10 cellular contexts compared by ENCODE assay signal in genomic region chr3:64291345-64291744, GRCh38.
A peak's percentile ranks its signal among the peaks of the same experiment; 100 is the strongest.
DNase-seq lines count a peak whose midpoint lies in the region; ATAC-seq and TF ChIP-seq lines count a peak whose summit lies in the region.
"Had no signal": no experiment of that assay in that cellular context is flagged by ENCODE, and none has a peak within 500 bp of the region (broad histone marks: within the 10 kb centered on the region; RNA-seq: fewer than 3 reads in every experiment).

No MANE protein-coding gene starts in this region.

- in situ Hi-C loops in transverse colon (cut with MboI; ENCODE audit: low pct_ligation_motif_present in 1 of 4, low pct_unique_long_range_greater_than_20kb in 1 of 4, low sequenced_read_pairs in 3 of 4): no loop called here

- DNase-seq in HS-5 (ENCODE audit: low read depth) (peak; percentile 84), amniotic stem cell (lab: John Stamatoyannopoulos, UW) (peak; percentile 37), right atrium auricular region (ENCODE audit: low spot score) (peak; percentile 88), transverse colon (peak; percentile 11), 8988T (no peak), NCI-H1092 treated with DMSO at 0.1 percent for 48 hours (lab: John Stamatoyannopoulos, UW) (no peak), HuH-7 (ENCODE audit: low spot score) (no peak)
- DNase-seq: pancreas had no signal

- H3K27ac ChIP-seq in right atrium auricular region (peak overlapping the region; percentile 16 to 67), transverse colon (peak overlapping the region; percentile 42 to 59 (median 54))
- H3K27ac ChIP-seq: pancreas had no signal

- TF ChIP-seq EP300 in transverse colon (IDR thresholded peaks at IDR 0.05; ENCODE audit: low read depth): no peak

- H3K36me3 ChIP-seq in right atrium auricular region (no peaks in the 10 kb centered on the region), transverse colon (no peaks in the 10 kb centered on the region)
- H3K36me3 ChIP-seq: pancreas had no signal

- H3K4me1 ChIP-seq in right atrium auricular region (no peaks in the 10 kb centered on the region), transverse colon (no peaks in the 10 kb centered on the region)
- H3K4me1 ChIP-seq: pancreas had no signal

- H3K27me3 ChIP-seq in right atrium auricular region: no peaks in the 10 kb centered on the region
- H3K27me3 ChIP-seq in transverse colon: no peaks in the 10 kb centered on the region
- H3K27me3 ChIP-seq: pancreas had no signal

- H3K9me3 ChIP-seq in right atrium auricular region (no peaks in the 10 kb centered on the region), transverse colon (no peaks in the 10 kb centered on the region)
- H3K9me3 ChIP-seq: pancreas had no signal

- TF ChIP-seq CTCF in right atrium auricular region (IDR thresholded peaks at IDR 0.05) (no peak), transverse colon (IDR thresholded peaks at IDR 0.05) (no peak)

- intact Hi-C loops in transverse colon (cut with DNase I; ENCODE audit: low total_unique reads): no loop called here

- H3K4me3 ChIP-seq in right atrium auricular region (no peak overlapping the region), transverse colon (no peak overlapping the region)
- H3K4me3 ChIP-seq: pancreas had no signal

- 53 to 59% methylated on average over 2 to 3 of the region's 3 CpGs for WGBS in transverse colon (ENCODE audit: low coverage in 1 of 2), 2 donors

- ATAC-seq in HG03521 (IDR thresholded peaks at IDR 0.05; ENCODE audit: unreplicated experiment): no peak
- ATAC-seq: stimulated activated memory B cell treated with anti-CD40 and anti-IgM and Interleukin-4, amounts not matched to agents 10 μg/mL and 1 μg/mL and 100 μg/mL, for 72 hours had no signal

- no peak for TF ChIP-seq POLR2A in transverse colon (IDR thresholded peaks at IDR 0.05)

Comparison
In these comparisons a context has a peak if more than half of its experiments do, and no peak if none do; other contexts are left out.
1. DNase-seq: peak in HS-5 (single experiment), amniotic stem cell (single experiment), right atrium auricular region (single experiment) and transverse colon (single experiment); none in 8988T (single experiment), NCI-H1092 treated with DMSO at 0.1 percent for 48 hours (single experiment) and HuH-7 (single experiment).